32 cellular contexts compared by ENCODE assay signal in genomic region chr11:94806436-94806835, GRCh38. TPM values are rescaled to one million over a fixed set of nuclear protein-coding genes. Genes with fewer than 3 reads are reported as not detected.
DNase-seq lines count a peak whose midpoint lies in the region; ATAC-seq and TF ChIP-seq lines count a peak whose summit lies in the region.
"Had no signal": no experiment of that assay in that cellular context is flagged by ENCODE, and none has a peak within 500 bp of the region (broad histone marks: within the 10 kb centered on the region; RNA-seq: fewer than 3 reads in every experiment).

No MANE protein-coding gene starts in this region.

- intact Hi-C loops in psoas muscle (cut with DNase I) = no loop called here

- TF ChIP-seq CTCF in AG10803 (conservative IDR thresholded peaks at IDR 0.05; ENCODE audit: low read length) (no peak), fibroblast of mammary gland (conservative IDR thresholded peaks at IDR 0.05; ENCODE audit: control insufficient read depth, insufficient read depth, low read depth, low read length) (no peak), psoas muscle (IDR thresholded peaks at IDR 0.05) (no peak)

- no peak overlapping the region for H2BK15ac ChIP-seq in mesendoderm (replicated peaks; ENCODE audit: low read depth)

- peaks cover 37% of the 10 kb centered on the region for H3K79me2 ChIP-seq in mesendoderm (ENCODE audit: control insufficient read depth, insufficient read depth, low read length)

- peaks cover 21% of the 10 kb centered on the region for H3K79me1 ChIP-seq in mesendoderm (ENCODE audit: low read length)

- H3K27me3 ChIP-seq in SJCRH30 (no peaks in the 10 kb centered on the region), psoas muscle (ENCODE audit: insufficient read depth in 3 of 3, low read length in 2 of 3) (no peaks in the 10 kb centered on the region), mesendoderm (ENCODE audit: insufficient read depth, low read length, poor library complexity) (no peaks in the 10 kb centered on the region)
- H3K27me3 ChIP-seq: adrenal gland, BE2C, breast epithelium, colonic mucosa had no signal

- ATAC-seq in psoas muscle (no peak), GM21447 (IDR thresholded peaks at IDR 0.05; ENCODE audit: unreplicated experiment) (no peak)
- ATAC-seq: activated CD8-positive, alpha-beta T cell treated with anti-CD3 and anti-CD28 coated beads for 36 hours; GM12878; mucosa of descending colon had no signal

- no peak overlapping the region for H2AK5ac ChIP-seq in mesendoderm (ENCODE audit: low read length)

- H3K4me1 ChIP-seq in SJCRH30 (peaks cover 58% of the 10 kb centered on the region), psoas muscle (peaks cover 58% of the 10 kb centered on the region), mesendoderm (ENCODE audit: control insufficient read depth, low read depth, low read length) (no peaks in the 10 kb centered on the region)
- H3K4me1 ChIP-seq: breast epithelium, colonic mucosa had no signal

- peak overlapping the region; percentile 95 for H3K27ac ChIP-seq in SJCRH30
- peak overlapping the region; percentile 64 for H3K27ac ChIP-seq in psoas muscle
- no peak overlapping the region for H3K27ac ChIP-seq in mesendoderm (ENCODE audit: low read depth, low read length)
- H3K27ac ChIP-seq: colonic mucosa, PC-9, skin epidermis had no signal

- H3K4me3 ChIP-seq in AG10803 (ENCODE audit: low read length) (no peak overlapping the region), SJCRH30 (no peak overlapping the region), fibroblast of mammary gland (ENCODE audit: control insufficient read depth, low read depth, low read length) (no peak overlapping the region), psoas muscle (no peak overlapping the region), mesendoderm (ENCODE audit: low read length) (no peak overlapping the region)
- H3K4me3 ChIP-seq: adrenal gland, breast epithelium, colonic mucosa, GM12878, mucosa of descending colon, PC-9, skin epidermis had no signal

- no peak overlapping the region for H3K56ac ChIP-seq in mesendoderm (ENCODE audit: low read length)

- H3K18ac ChIP-seq in mesendoderm (ENCODE audit: low read length) = no peak overlapping the region

- WGBS in psoas muscle, 3 donors = 25 to 39% (median 25%) methylated on average over 4 of the region's 4 CpGs
- WGBS in mesendoderm (ENCODE audit: extremely low coverage, insufficient coverage, low lambda C conversion rate) = no CpG with 5 or more reads among the region's 4 CpGs

- H2BK5ac ChIP-seq in mesendoderm (ENCODE audit: low read length) = no peak overlapping the region

- DNase-seq in AG10803 (ENCODE audit: low read depth) = peak; percentile 95
- no peak for DNase-seq in SJCRH30
- DNase-seq in fibroblast of mammary gland (ENCODE audit: low read depth) = peak; percentile 30
- DNase-seq in psoas muscle = no peak
- DNase-seq in NCI-H2107 treated with DMSO at 0.1 percent for 48 hours (lab: John Stamatoyannopoulos, UW; ENCODE audit: unreplicated experiment) = no peak
- DNase-seq in mesendoderm = no peak
- DNase-seq in epidermal melanocyte (ENCODE audit: insufficient read length, low spot score) = no peak
- DNase-seq: activated CD4-positive, alpha-beta T cell treated with anti-CD3 and anti-CD28 coated beads for 1 hour; activated CD8-positive, alpha-beta memory T cell treated with anti-CD3 and anti-CD28 coated beads, Interleukin-2, amount 50 U/mL, for 48 hours; activated CD8-positive, alpha-beta T cell treated with anti-CD3 and anti-CD28 coated beads for 36 hours; activated naive CD4-positive, alpha-beta T cell treated with anti-CD3 and anti-CD28 coated beads for 36 hours; adrenal gland; BE2C; colonic mucosa; DMS 273 treated with DMSO at 0.1 percent for 48 hours; effector CD4-positive, alpha-beta T cell; EL; HCEC 1CT; Karpas-422; mucosa of descending colon; NCI-H1417; NCI-H2081 treated with DMSO at 0.1 percent for 48 hours; NCI-H226; NCI-H69; nephron progenitor cell; PC-9; Right ventricle myocardium superior; stimulated activated naive CD4-positive, alpha-beta T cell treated with Interleukin-2 at 50 U/mL for 16 hours had no signal

- H4K5ac ChIP-seq in mesendoderm (ENCODE audit: low read length) = no peak overlapping the region

- no peak overlapping the region for H3K9ac ChIP-seq in mesendoderm (ENCODE audit: low read length)

- H3K4me2 ChIP-seq in mesendoderm (ENCODE audit: low read length) = no peak overlapping the region
- H3K4me2 ChIP-seq: PC-9 had no signal

- no peak overlapping the region for H2BK120ac ChIP-seq in mesendoderm (ENCODE audit: low read depth, low read length)

- no peak overlapping the region for H3K4ac ChIP-seq in mesendoderm (ENCODE audit: low read depth, low read length)

- H3K36me3 ChIP-seq in SJCRH30 = peaks cover 29% of the 10 kb centered on the region
- H3K36me3 ChIP-seq in psoas muscle (ENCODE audit: insufficient read depth in 1 of 2, low read depth in 1 of 2) = peaks cover 0 to 33% of the 10 kb centered on the region in 2 donors
- H3K36me3 ChIP-seq in mesendoderm (ENCODE audit: control insufficient read depth, insufficient read depth, low read length) = peaks cover 6% of the 10 kb centered on the region
- H3K36me3 ChIP-seq: adrenal gland, breast epithelium, colonic mucosa had no signal

- H3K9me3 ChIP-seq in SJCRH30 (replicated peaks) = no peaks in the 10 kb centered on the region
- no peaks in the 10 kb centered on the region for H3K9me3 ChIP-seq in psoas muscle
- H3K9me3 ChIP-seq: adrenal gland, BE2C, breast epithelium, colonic mucosa, mucosa of descending colon had no signal

- H4K8ac ChIP-seq in mesendoderm (ENCODE audit: low read depth, low read length) = no peak overlapping the region

- H3K23ac ChIP-seq in mesendoderm (ENCODE audit: low read length) = no peak overlapping the region

RNA-seq across cellular contexts. Expression of gene AMOTL1, which starts 38.3 kb away (rescaled TPM):
- 52.5 and 57.4 TPM in 2 replicates for total RNA-seq in SJCRH30 (2014; rRNA removed; shearing (Covaris generic))
- total RNA-seq in psoas muscle = 100 to 1,000 TPM; 225 to 355 (median 292) TPM
- polyA plus RNA-seq in psoas muscle = 100 to 1,000 TPM in 1 of 3 donors, 10 to 100 TPM in 2; 46.5 to 162 (median 91.8) TPM
- polyA plus RNA-seq in mesendoderm (2013, experiment 1 of 2) = 37.8 TPM
- polyA plus RNA-seq in mesendoderm (2013, experiment 2 of 2) = 36.9 TPM

Comparison
In these comparisons a context has a peak if more than half of its experiments do, and no peak if none do; other contexts are left out.
1. DNase-seq: peak in AG10803 (single experiment) and fibroblast of mammary gland (single experiment); none in SJCRH30 (0 of 2), psoas muscle (0 of 2), NCI-H2107 treated with DMSO at 0.1 percent for 48 hours (single experiment), mesendoderm (single experiment) and epidermal melanocyte (single experiment).